23 cellular contexts compared by ENCODE assay signal in the genomic region with DNA sequence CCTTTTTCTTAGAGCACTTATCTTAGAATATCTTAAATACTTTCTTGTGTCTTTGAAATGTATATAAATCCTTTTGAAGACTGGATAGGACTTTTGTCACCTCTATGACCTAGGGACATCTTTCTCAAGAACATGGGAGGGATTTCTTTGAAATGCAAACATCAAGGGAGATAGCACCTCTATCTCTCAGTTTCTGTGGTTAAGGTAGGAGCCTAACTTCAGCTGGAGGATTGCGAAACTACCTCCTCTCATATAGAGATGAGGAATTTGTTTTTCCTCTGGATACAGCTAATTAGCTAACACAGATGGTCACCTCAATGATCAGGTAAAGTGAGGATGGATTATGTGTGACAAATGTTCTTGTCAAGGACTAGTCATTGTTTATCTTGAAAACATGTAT.
DNase-seq lines count a peak whose midpoint lies in the region; TF ChIP-seq lines count a peak whose summit lies in the region.
"Had no signal": no experiment of that assay in that cellular context is flagged by ENCODE, and none has a peak within 500 bp of the region (broad histone marks: within the 10 kb centered on the region; RNA-seq: fewer than 3 reads in every experiment).

No MANE protein-coding gene starts in this region.

- no peak overlapping the region for H3K27ac Mint-ChIP-seq in MCF 10A (ENCODE audit: low read depth, unreplicated experiment)
- H3K27ac Mint-ChIP-seq: CD8-positive, alpha-beta T cell had no signal

- DNase-seq in MCF 10A (ENCODE audit: unreplicated experiment) = peak; percentile 21
- no peak for DNase-seq in breast epithelium (ENCODE audit: low spot score in 2 of 2)
- peak; percentile 8 for DNase-seq in RWPE1 (ENCODE audit: low spot score)
- no peak for DNase-seq in epithelial cell of prostate (ENCODE audit: low read depth, low spot score)
- no peak for DNase-seq in NCI-H510A (lab: John Stamatoyannopoulos, UW)
- DNase-seq in epidermal melanocyte (ENCODE audit: insufficient read length, low spot score) = no peak
- DNase-seq in mesenteric fat pad (ENCODE audit: low spot score) = no peak
- DNase-seq in ACHN = no peak
- DNase-seq: C1 segment of cervical spinal cord; CD8-positive, alpha-beta T cell; DMS153; GDM1; KG1; NCI-H1092 treated with DMSO at 0.1 percent for 48 hours; NCI-H1436 treated with DMSO at 0.1 percent for 48 hours; NCI-H1930; NCI-H2227 treated with DMSO at 0.1 percent for 48 hours; NCI-H524; NCI-H774; SHP77 treated with DMSO at 0.1 percent for 48 hours; SW 1271 had no signal

- no peak overlapping the region for H3K4me3 ChIP-seq in breast epithelium
- H3K4me3 ChIP-seq: SK-N-MC had no signal

- H3K9me3 ChIP-seq in breast epithelium = no peaks in the 10 kb centered on the region

- H3K9me3 Mint-ChIP-seq in MCF 10A (ENCODE audit: unreplicated experiment) = no peaks in the 10 kb centered on the region

- peaks cover 15% of the 10 kb centered on the region for H3K4me1 Mint-ChIP-seq in MCF 10A (ENCODE audit: insufficient read depth, unreplicated experiment)

- no peaks in the 10 kb centered on the region for H3K36me3 ChIP-seq in breast epithelium

- POLR2A ChIA-PET in MCF 10A (lab: Yijun Ruan, JAX) = interaction anchor here (0.6 kb wide), 1 partner anchor 134 kb away, joined by 3 read pairs; no protein-coding TSS in a partner anchor
- POLR2A ChIA-PET in RWPE1 (lab: Yijun Ruan, JAX; ENCODE audit: low non-redundant PET) = no interaction called here

- CTCF ChIA-PET in MCF 10A (lab: Yijun Ruan, JAX) = no interaction called here
- CTCF ChIA-PET in RWPE1 (lab: Yijun Ruan, JAX) = no interaction called here

- TF ChIP-seq CTCF in MCF 10A (IDR thresholded peaks at IDR 0.05; ENCODE audit: unreplicated experiment) (no peak), breast epithelium (IDR thresholded peaks at IDR 0.05) (no peak), RWPE1 (conservative IDR thresholded peaks at IDR 0.05; ENCODE audit: low read depth) (no peak)

- no peaks in the 10 kb centered on the region for H3K27me3 ChIP-seq in breast epithelium

- no peaks in the 10 kb centered on the region for H3K27me3 Mint-ChIP-seq in MCF 10A (ENCODE audit: insufficient read depth, unreplicated experiment)

- H3K27ac ChIP-seq in breast epithelium = no peak overlapping the region
- no peak overlapping the region for H3K27ac ChIP-seq in RWPE1
- H3K27ac ChIP-seq in epithelial cell of prostate = peak overlapping the region; percentile 65
- H3K27ac ChIP-seq: 22Rv1, SK-N-MC had no signal

- H3K36me3 Mint-ChIP-seq in MCF 10A (ENCODE audit: insufficient read depth, unreplicated experiment) = no peaks in the 10 kb centered on the region
- H3K36me3 Mint-ChIP-seq: CD8-positive, alpha-beta T cell had no signal

- H3K4me1 ChIP-seq in breast epithelium = no peaks in the 10 kb centered on the region

- intact Hi-C loops in MCF 10A (cut with micrococcal nuclease) (no loop called here), breast epithelium (cut with DNase I; ENCODE audit: low total_unique reads) (no loop called here)

- in situ Hi-C loops in ACHN (cut with HindIII; ENCODE audit: low pct_ligation_motif_present, low pct_unique_long_range_greater_than_20kb, low sequenced_read_pairs) = no loop called here

- TF ChIP-seq POLR2A in breast epithelium (IDR thresholded peaks at IDR 0.05) = no peak

- no TSS peak for BruUV-seq in MCF 10A (replicated peaks; lab: Mats Ljungman, UMichigan)

- no peak overlapping the region for H3K4me3 Mint-ChIP-seq in MCF 10A (ENCODE audit: unreplicated experiment)
- H3K4me3 Mint-ChIP-seq: CD8-positive, alpha-beta T cell had no signal

Comparison
In these comparisons a context has a peak if more than half of its experiments do, and no peak if none do; other contexts are left out.
1. DNase-seq: peak in MCF 10A (single experiment) and RWPE1 (single experiment); none in breast epithelium (0 of 2), epithelial cell of prostate (single experiment), NCI-H510A (single experiment), epidermal melanocyte (single experiment), mesenteric fat pad (single experiment) and ACHN (single experiment).